Comparison of ENCODE assay signal across 11 cellular contexts in the genomic region with DNA sequence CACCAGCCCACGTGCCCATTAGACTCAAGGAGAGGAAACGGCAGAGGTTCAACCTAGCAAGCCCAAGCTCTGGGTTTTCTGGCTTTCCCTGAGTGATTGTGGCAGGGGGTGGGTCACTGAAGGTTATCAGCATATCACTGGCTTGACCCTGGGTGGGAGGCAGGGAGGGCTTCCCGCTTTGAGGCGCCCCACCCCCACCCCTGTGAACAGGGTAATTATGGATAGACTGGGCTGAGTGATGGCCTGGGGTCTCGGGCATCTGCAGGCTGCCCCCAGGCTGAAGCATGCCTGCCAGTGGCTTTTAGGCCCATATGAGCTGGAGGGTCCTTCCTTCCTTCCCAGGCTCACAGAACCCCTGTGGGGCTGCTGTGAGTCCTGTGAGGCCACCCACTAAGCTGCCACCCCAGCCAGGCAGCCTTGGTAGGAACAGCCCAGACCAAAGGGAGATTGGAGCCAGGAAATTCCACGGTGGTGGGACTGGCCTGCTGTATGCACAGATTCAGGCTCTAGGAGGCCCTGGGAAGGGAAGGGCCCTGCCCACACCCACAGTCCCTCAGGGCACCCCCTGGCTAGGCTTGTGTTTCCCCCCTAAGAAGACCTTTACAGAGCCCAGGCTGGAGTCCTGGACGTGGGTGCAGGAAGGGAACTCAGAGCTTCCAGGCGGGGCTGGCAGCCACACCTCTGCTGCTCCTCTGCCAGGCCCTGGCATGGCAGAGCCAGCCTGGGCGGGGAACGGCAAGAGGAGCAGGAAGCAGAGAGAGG. TPM values are rescaled to one million over a fixed set of nuclear protein-coding genes. Genes with fewer than 3 reads are reported as not detected.
DNase-seq lines count a peak whose midpoint lies in the region; ATAC-seq and TF ChIP-seq lines count a peak whose summit lies in the region.
"Had no signal": no experiment of that assay in that cellular context is flagged by ENCODE, and none has a peak within 500 bp of the region (broad histone marks: within the 10 kb centered on the region; RNA-seq: fewer than 3 reads in every experiment).

No MANE protein-coding gene starts in this region.

- H3K9me3 ChIP-seq in GM23248 (ENCODE audit: low read depth): no peaks in the 10 kb centered on the region
- H3K9me3 ChIP-seq in RWPE2 (ENCODE audit: severe bottlenecking): no peaks in the 10 kb centered on the region
- H3K9me3 ChIP-seq in prostate gland: no peaks in the 10 kb centered on the region
- H3K9me3 ChIP-seq in effector memory CD4-positive, alpha-beta T cell (ENCODE audit: control insufficient read depth, low read length): no peaks in the 10 kb centered on the region

- 44 to 47% methylated on average over 10 of the region's 10 CpGs for WGBS in GM23248 (ENCODE audit: low coverage in 1 of 2, low lambda C conversion rate in 2 of 2, missing lambda C conversion rate in 2 of 2), 2 experiments
- WGBS in prostate gland: 63% methylated on average over 10 of the region's 10 CpGs

- H3K36me3 ChIP-seq in GM23248 (ENCODE audit: low read depth) (no peaks in the 10 kb centered on the region), RWPE2 (ENCODE audit: low read depth) (no peaks in the 10 kb centered on the region), prostate gland (no peaks in the 10 kb centered on the region)
- H3K36me3 ChIP-seq in effector memory CD4-positive, alpha-beta T cell (ENCODE audit: control insufficient read depth, insufficient read depth, low read length): no peaks in the 10 kb centered on the region

- H3K4me3 ChIP-seq in GM23248 (no peak overlapping the region), RWPE2 (ENCODE audit: severe bottlenecking) (no peak overlapping the region), prostate gland (no peak overlapping the region)
- no peak overlapping the region for H3K4me3 ChIP-seq in effector memory CD4-positive, alpha-beta T cell (ENCODE audit: insufficient read depth, low read depth, low read length, poor library complexity, severe bottlenecking)

- in situ Hi-C loops in GM23248 (cut with MboI): no loop called here

- H3K9ac ChIP-seq in GM23248: peak overlapping the region; percentile 45
- H3K9ac ChIP-seq: KMS-11 had no signal

- peak; percentile 64 for DNase-seq in GM23248
- DNase-seq in RWPE2 (ENCODE audit: low spot score): peak; percentile 93
- DNase-seq in foreskin keratinocyte: no peak
- peak; percentile 73 for DNase-seq in prostate gland (ENCODE audit: low spot score)
- DNase-seq in stimulated activated naive CD4-positive, alpha-beta T cell (lab: John Stamatoyannopoulos, UW): no peak
- no peak for DNase-seq in effector memory CD4-positive, alpha-beta T cell
- DNase-seq in stimulated activated CD4-positive, alpha-beta T cell treated with anti-CD3 and anti-CD28 coated beads, Interleukin-4, amount 100 ng/mL, for 4 hours: no peak
- DNase-seq in SHP77 treated with DMSO at 0.1 percent for 48 hours (lab: John Stamatoyannopoulos, UW): no peak

- H3K79me2 ChIP-seq in GM23248 (ENCODE audit: insufficient read depth): no peaks in the 10 kb centered on the region

- no peaks in the 10 kb centered on the region for H3K9me2 ChIP-seq in GM23248 (ENCODE audit: insufficient read depth)

- H4K20me1 ChIP-seq in GM23248 (ENCODE audit: insufficient read depth): no peaks in the 10 kb centered on the region

- H3K4me1 ChIP-seq in GM23248 (ENCODE audit: insufficient read depth) (peaks cover 25% of the 10 kb centered on the region), RWPE2 (ENCODE audit: insufficient read depth, poor library complexity, severe bottlenecking) (peaks cover 32% of the 10 kb centered on the region), foreskin keratinocyte (peaks cover 26% of the 10 kb centered on the region), prostate gland (replicated peaks) (peaks cover 4% of the 10 kb centered on the region)
- H3K4me1 ChIP-seq in effector memory CD4-positive, alpha-beta T cell (ENCODE audit: control insufficient read depth, insufficient read depth, low read length, poor library complexity, severe bottlenecking): no peaks in the 10 kb centered on the region

- ATAC-seq in RWPE2 (ENCODE audit: low read depth): peak; percentile 75
- peak; percentile 82 for ATAC-seq in foreskin keratinocyte

- peak overlapping the region; percentile 72 for H2AFZ ChIP-seq in GM23248

- intact Hi-C loops in prostate gland (cut with DNase I): no loop called here

- H3K27me3 ChIP-seq in GM23248 (replicated peaks; ENCODE audit: insufficient read depth) (no peaks in the 10 kb centered on the region), RWPE2 (ENCODE audit: insufficient read depth, poor library complexity, severe bottlenecking) (no peaks in the 10 kb centered on the region), foreskin keratinocyte (no peaks in the 10 kb centered on the region), prostate gland (replicated peaks; ENCODE audit: insufficient read depth) (no peaks in the 10 kb centered on the region)
- no peaks in the 10 kb centered on the region for H3K27me3 ChIP-seq in effector memory CD4-positive, alpha-beta T cell (replicated peaks; ENCODE audit: control insufficient read depth, insufficient read depth, low read length, poor library complexity, severe bottlenecking)

- H3K4me2 ChIP-seq in GM23248 (ENCODE audit: unreplicated experiment): peak overlapping the region; percentile 35
- H3K4me2 ChIP-seq: KMS-11 had no signal

- H3K27ac ChIP-seq in GM23248 (peak overlapping the region; percentile 69), RWPE2 (ENCODE audit: poor library complexity, severe bottlenecking) (peak overlapping the region; percentile 96), foreskin keratinocyte (peak overlapping the region; percentile 52), prostate gland (no peak overlapping the region)
- H3K27ac ChIP-seq in effector memory CD4-positive, alpha-beta T cell (ENCODE audit: insufficient read depth, low read length, poor library complexity, severe bottlenecking): no peak overlapping the region
- H3K27ac ChIP-seq: KMS-11 had no signal

- H3F3A ChIP-seq in GM23248 (ENCODE audit: insufficient read depth): peaks cover 24% of the 10 kb centered on the region

- TF ChIP-seq CTCF in RWPE2 (IDR thresholded peaks at IDR 0.05; ENCODE audit: poor library complexity, severe bottlenecking) (no peak), foreskin keratinocyte (conservative IDR thresholded peaks at IDR 0.05) (no peak), prostate gland (IDR thresholded peaks at IDR 0.05) (peak in 1 of 4 experiments; percentile 5)

- no peak for TF ChIP-seq POLR2A in prostate gland (IDR thresholded peaks at IDR 0.05)

RNA-seq across cellular contexts. Expression of gene GPRIN2, which starts 33.2 kb away (rescaled TPM):
- total RNA-seq in GM23248 (2014; rRNA removed; shearing (Covaris generic)): not detected in 2 replicates
- polyA plus RNA-seq in GM23248 (2016; fragmentation: Nextera tagmentation; extraction: Ambion mirVana) (not detected in 2 replicates), foreskin keratinocyte (0.47 and 0.84 TPM in 2 replicates)
- total RNA-seq in foreskin keratinocyte (0.58 and 0.78 TPM in 2 replicates), prostate gland (10 to 100 TPM in 1 of 2 donors, 1 to 10 TPM in 1; 4.3 to 16.9 TPM)
- total RNA-seq: T-cell had no signal

RNA-seq across cellular contexts. Expression of gene SYT15, which starts 55.6 kb away (rescaled TPM):
- 0.89 and 1.2 TPM in 2 replicates for total RNA-seq in GM23248 (2014; rRNA removed; shearing (Covaris generic))
- polyA plus RNA-seq in GM23248 (2016; fragmentation: Nextera tagmentation; extraction: Ambion mirVana) (2.3 and 3.0 TPM in 2 replicates), foreskin keratinocyte (0.10 and 0.13 TPM in 2 replicates)
- total RNA-seq in foreskin keratinocyte (0.10 and 0.32 TPM in 2 replicates), prostate gland (1 to 10 TPM; 1.6 to 7.0 TPM)

RNA-seq across cellular contexts. Expression of gene NPY4R, which starts 57.5 kb away (rescaled TPM):
- total RNA-seq in GM23248 (2014; rRNA removed; shearing (Covaris generic)): not detected in 2 replicates
- polyA plus RNA-seq in GM23248 (2016; fragmentation: Nextera tagmentation; extraction: Ambion mirVana) (0.34 TPM in 1 of 2 replicates, not detected in the other), foreskin keratinocyte (not detected in 2 replicates)
- total RNA-seq in foreskin keratinocyte (0.14 and 0.17 TPM in 2 replicates), prostate gland (1 to 10 TPM; 3.1 to 6.6 TPM)
- total RNA-seq: kidney epithelial cell, T-cell had no signal

Comparison
In these comparisons a context has a peak if more than half of its experiments do, and no peak if none do; other contexts are left out.
1. DNase-seq: peak in GM23248 (single experiment), RWPE2 (single experiment) and prostate gland (single experiment); none in foreskin keratinocyte (0 of 2), stimulated activated naive CD4-positive, alpha-beta T cell (0 of 6), effector memory CD4-positive, alpha-beta T cell (0 of 3), stimulated activated CD4-positive, alpha-beta T cell treated with anti-CD3 and anti-CD28 coated beads, Interleukin-4, amount 100 ng/mL, for 4 hours (0 of 2) and SHP77 treated with DMSO at 0.1 percent for 48 hours (single experiment).
2. H3K27ac ChIP-seq: peak in GM23248 (single experiment), RWPE2 (single experiment) and foreskin keratinocyte (single experiment); none in prostate gland (0 of 2) and effector memory CD4-positive, alpha-beta T cell (single experiment).